12 cellular contexts compared by ENCODE assay signal in the genomic region with DNA sequence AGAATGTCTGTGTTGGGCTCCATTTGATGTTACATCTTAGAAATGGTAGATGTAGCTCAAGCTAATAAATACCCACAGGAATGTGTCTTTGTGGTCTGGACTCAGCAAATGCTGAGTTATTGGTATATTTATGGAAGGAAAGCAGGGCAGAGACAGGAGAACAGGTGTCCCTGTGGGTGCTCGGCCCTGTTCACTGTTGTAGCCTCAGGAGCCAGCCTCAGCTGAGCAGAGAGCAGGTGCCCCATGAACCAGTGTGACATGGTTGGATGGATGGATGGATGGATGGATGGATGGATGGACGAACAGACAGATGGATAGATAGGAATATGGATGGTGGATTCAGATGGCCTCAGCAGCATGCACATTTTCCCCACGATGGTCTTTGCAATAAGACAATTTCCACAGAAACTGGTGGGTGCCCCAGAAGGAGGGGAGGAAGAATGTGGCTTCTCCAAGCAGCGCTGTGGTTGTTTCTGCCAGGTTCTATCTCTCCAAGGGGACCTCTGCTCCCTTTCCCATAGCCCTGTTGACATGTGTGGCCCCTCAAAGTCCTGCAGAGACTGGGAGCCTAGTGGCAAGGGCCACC. TPM values are rescaled to one million over a fixed set of nuclear protein-coding genes. Genes with fewer than 3 reads are reported as not detected.
A peak's percentile ranks its signal among the peaks of the same experiment; 100 is the strongest.
DNase-seq lines count a peak whose midpoint lies in the region; ATAC-seq and TF ChIP-seq lines count a peak whose summit lies in the region.
"Had no signal": no experiment of that assay in that cellular context is flagged by ENCODE, and none has a peak within 500 bp of the region (broad histone marks: within the 10 kb centered on the region; RNA-seq: fewer than 3 reads in every experiment).

No MANE protein-coding gene starts in this region.

- H3K27ac Mint-ChIP-seq in naive thymus-derived CD4-positive, alpha-beta T cell, result peak overlapping the region; percentile 68 to 98 (median 87)
- H3K27ac Mint-ChIP-seq: endodermal cell had no signal

- peak overlapping the region in 3 of 10 donors; percentile 17 to 53 (median 45) for H3K4me3 Mint-ChIP-seq in naive thymus-derived CD4-positive, alpha-beta T cell
- H3K4me3 Mint-ChIP-seq: endodermal cell had no signal

- DNase-seq in stimulated activated CD4-positive, alpha-beta T cell treated with anti-CD3 and anti-CD28 coated beads, Interleukin-15, amount 100 ng/mL, for 24 hours, result peak; percentile 1
- DNase-seq in stimulated activated CD4-positive, alpha-beta T cell treated with anti-CD3 and anti-CD28 coated beads, Interleukin-4, amount 100 ng/mL, for 4 hours, result no peak
- DNase-seq in breast epithelium (ENCODE audit: low spot score in 2 of 2), result peak in 1 of 2 donors; percentile 14
- DNase-seq in naive thymus-derived CD4-positive, alpha-beta T cell, result no peak
- no peak for DNase-seq in NCI-H2196 treated with DMSO at 0.1 percent for 48 hours (lab: John Stamatoyannopoulos, UW; ENCODE audit: unreplicated experiment)
- no peak for DNase-seq in GF-D8 (lab: John Stamatoyannopoulos, UW)
- DNase-seq: COR-L47, endodermal cell, NCI-H1048 had no signal

- no peaks in the 10 kb centered on the region for H3K27me3 ChIP-seq in breast epithelium
- no peaks in the 10 kb centered on the region for H3K27me3 ChIP-seq in naive thymus-derived CD4-positive, alpha-beta T cell (ENCODE audit: control insufficient read depth in 2 of 2, insufficient read depth in 2 of 2, low read length in 2 of 2)

- H3K9me3 ChIP-seq in breast epithelium, result no peaks in the 10 kb centered on the region
- no peaks in the 10 kb centered on the region for H3K9me3 ChIP-seq in naive thymus-derived CD4-positive, alpha-beta T cell (ENCODE audit: control insufficient read depth in 2 of 3, low read length in 3 of 3)
- H3K9me3 ChIP-seq: mucosa of descending colon had no signal

- no peaks in the 10 kb centered on the region for H3K9me3 Mint-ChIP-seq in naive thymus-derived CD4-positive, alpha-beta T cell
- H3K9me3 Mint-ChIP-seq: endodermal cell had no signal

- H3K4me1 ChIP-seq in breast epithelium, result peaks cover 0 to 6% of the 10 kb centered on the region in 2 donors
- peaks cover 31 to 39% of the 10 kb centered on the region in 2 donors for H3K4me1 ChIP-seq in naive thymus-derived CD4-positive, alpha-beta T cell (ENCODE audit: control insufficient read depth in 2 of 2, insufficient read depth in 2 of 2, low read length in 2 of 2)

- H3K4me3 ChIP-seq in breast epithelium, result no peak overlapping the region
- H3K4me3 ChIP-seq in naive thymus-derived CD4-positive, alpha-beta T cell (ENCODE audit: low read length), result no peak overlapping the region
- H3K4me3 ChIP-seq: mucosa of descending colon had no signal

- peaks cover 0 to under 1% (median 0%) of the 10 kb centered on the region in 5 donors for H3K27me3 Mint-ChIP-seq in naive thymus-derived CD4-positive, alpha-beta T cell

- no peaks in the 10 kb centered on the region for H3K36me3 Mint-ChIP-seq in naive thymus-derived CD4-positive, alpha-beta T cell

- peaks cover 21 to 63% (median 51%) of the 10 kb centered on the region in 7 donors for H3K4me1 Mint-ChIP-seq in naive thymus-derived CD4-positive, alpha-beta T cell

- CTCF ChIA-PET in naive thymus-derived CD4-positive, alpha-beta T cell (lab: Charles Lee), result interaction anchor here (0.6 to 8.4 kb wide), 12 partner anchors 11 to 261 kb away, joined by 3 to 243 read pairs (median 4); no protein-coding TSS in a partner anchor

- no peak for TF ChIP-seq POLR2A in breast epithelium (IDR thresholded peaks at IDR 0.05)

- no peaks in the 10 kb centered on the region for H3K36me3 ChIP-seq in breast epithelium
- no peaks in the 10 kb centered on the region for H3K36me3 ChIP-seq in naive thymus-derived CD4-positive, alpha-beta T cell (ENCODE audit: control insufficient read depth in 2 of 3, insufficient read depth in 3 of 3, low read length in 3 of 3)

- peak overlapping the region; percentile 96 to 97 for H3K27ac ChIP-seq in breast epithelium
- H3K27ac ChIP-seq in naive thymus-derived CD4-positive, alpha-beta T cell (ENCODE audit: low read depth, low read length), result peak overlapping the region; percentile 99

- POLR2A ChIA-PET in naive thymus-derived CD4-positive, alpha-beta T cell (lab: Charles Lee), result interaction anchor here (1.1 to 17.6 kb wide), 10 partner anchors 12 to 116 kb away, joined by 3 to 268 read pairs (median 8); partner anchors contain the start of gene IRF1

- no peak for ATAC-seq in naive thymus-derived CD4-positive, alpha-beta T cell
- ATAC-seq in HG03565 (IDR thresholded peaks at IDR 0.05; ENCODE audit: unreplicated experiment) (no peak), GM18519 (IDR thresholded peaks at IDR 0.05; ENCODE audit: low FRiP score, unreplicated experiment) (no peak)
- ATAC-seq: mucosa of descending colon had no signal

- intact Hi-C loops in breast epithelium (cut with DNase I; ENCODE audit: low total_unique reads), result loop anchor here (5.0 kb wide), 1 partner anchor 111 kb away; no protein-coding TSS in a partner anchor
- intact Hi-C loops in naive thymus-derived CD4-positive, alpha-beta T cell (cut with micrococcal nuclease), result loop anchor here (5.0 to 10.0 kb wide), 8 partner anchors 204 to 1876 kb away; partner anchors contain the start of genes SLC22A4 (in 2 of the 2), IL3 (in 1 of the 2), RAPGEF6 (in 1 of the 2) and UBE2B (in 1 of the 2)

- no peak for TF ChIP-seq CTCF in breast epithelium (IDR thresholded peaks at IDR 0.05)

RNA-seq across cellular contexts. Expression of gene IRF1, which starts 8.2 kb away (rescaled TPM):
- 10 to 100 TPM; 10.4 to 27.8 (median 18.0) TPM for total RNA-seq in breast epithelium
- total RNA-seq in naive thymus-derived CD4-positive, alpha-beta T cell, result 100 to 1,000 TPM; 118 to 632 (median 549) TPM
- 100 to 1,000 TPM; 148 to 174 TPM for polyA plus RNA-seq in naive thymus-derived CD4-positive, alpha-beta T cell

RNA-seq across cellular contexts. Expression of gene IL5, which starts 44.5 kb away (rescaled TPM):
- total RNA-seq in breast epithelium, result not detected
- 1 to 10 TPM in 1 of 5 experiments, not detected in 4; 1.2 TPM for total RNA-seq in naive thymus-derived CD4-positive, alpha-beta T cell
- not detected for polyA plus RNA-seq in naive thymus-derived CD4-positive, alpha-beta T cell
- total RNA-seq: endodermal cell, mucosa of descending colon had no signal

RNA-seq across cellular contexts. Expression of gene RAD50, which starts 58.0 kb away (rescaled TPM):
- 10 to 100 TPM; 44.2 to 47.4 (median 44.6) TPM for total RNA-seq in breast epithelium
- 10 to 100 TPM; 18.0 to 35.4 (median 32.2) TPM for total RNA-seq in naive thymus-derived CD4-positive, alpha-beta T cell
- polyA plus RNA-seq in naive thymus-derived CD4-positive, alpha-beta T cell, result 10 to 100 TPM; 14.8 to 25.2 TPM

Comparison
In these comparisons a context has a peak if more than half of its experiments do, and no peak if none do; other contexts are left out.
1. RNA of gene IRF1, which starts 8.2 kb away (total RNA-seq): 118 to 632 TPM in naive thymus-derived CD4-positive, alpha-beta T cell; 10.4 to 27.8 TPM in breast epithelium; every median in the first group is over 4 times any median in the second.